ENCODE assay signal across 26 cellular contexts in the genomic region with DNA sequence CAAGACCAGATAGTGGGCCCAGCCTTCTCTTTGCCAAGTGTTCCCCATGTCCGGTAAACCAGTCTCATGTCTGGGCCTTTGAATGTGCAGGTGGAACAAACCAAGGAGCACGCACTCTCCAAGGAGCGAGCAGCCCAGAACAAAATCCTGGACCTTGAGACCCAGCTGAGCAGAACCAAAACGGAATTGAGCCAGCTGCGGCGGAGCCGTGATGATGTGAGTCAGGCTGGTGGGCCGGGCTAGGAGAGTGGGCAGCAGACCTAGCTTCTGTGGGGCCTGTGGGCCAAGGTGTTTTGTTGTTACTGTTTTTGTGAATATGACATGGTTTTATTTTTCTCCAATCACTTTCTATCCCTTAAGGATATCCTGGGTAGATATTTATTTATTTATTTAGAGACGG.
"Had no signal": no experiment of that assay in that cellular context is flagged by ENCODE, and none has a peak within 500 bp of the region (broad histone marks: within the 10 kb centered on the region; RNA-seq: fewer than 3 reads in every experiment).

No MANE protein-coding gene starts in this region.

- H3K27ac ChIP-seq: adrenal gland, body of pancreas, colonic mucosa, epithelial cell of prostate, esophagus squamous epithelium, gastroesophageal sphincter, heart right ventricle, WERI-Rb-1 had no signal

- DNase-seq: activated B cell treated with CpG ODN at 0.5 μM for 24 hours; activated CD4-positive, alpha-beta memory T cell treated with anti-CD3 and anti-CD28 coated beads for 36 hours; activated CD4-positive, alpha-beta T cell treated with anti-CD3 and anti-CD28 coated beads for 48 hours; activated CD8-positive, alpha-beta memory T cell treated with anti-CD3 and anti-CD28 coated beads, Interleukin-2, amount 10 ng/mL, durations not matched to agents 7 days and 5 days; activated CD8-positive, alpha-beta memory T cell treated with anti-CD3 and anti-CD28 coated beads, Interleukin-2, amount 50 U/mL, for 48 hours; activated CD8-positive, alpha-beta T cell treated with anti-CD3 and anti-CD28 coated beads, Interleukin-2, amount 10 ng/mL, durations not matched to agents 7 days and 5 days; activated naive CD4-positive, alpha-beta T cell treated with anti-CD3 and anti-CD28 coated beads for 36 hours; activated naive CD8-positive, alpha-beta T cell treated with anti-CD3 and anti-CD28 coated beads for 36 hours; activated naive CD8-positive, alpha-beta T cell treated with anti-CD3 and anti-CD28 coated beads, Interleukin-2, amount 50 U/mL, for 24 hours; activated T-cell treated with anti-CD3 and anti-CD28 coated beads for 4 hours; activated T-cell treated with anti-CD3 and anti-CD28 coated beads, Interleukin-2, amount 50 U/mL, for 24 hours; activated T-cell treated with anti-CD3 and anti-CD28 coated beads, Interleukin-2, amount 50 U/mL, for 72 hours; adrenal gland; body of pancreas; colonic mucosa; effector CD8-positive, alpha-beta T cell; esophagus squamous epithelium; foreskin melanocyte; heart right ventricle; T-helper 1 cell; T-helper 17 cell; T1000; WERI-Rb-1 had no signal

- H3K4me3 ChIP-seq: adrenal gland, body of pancreas, colonic mucosa, esophagus squamous epithelium, gastroesophageal sphincter, heart right ventricle had no signal

- H3K4me1 ChIP-seq: colonic mucosa had no signal

- ATAC-seq: activated CD4-positive, CD25-positive, alpha-beta regulatory T cell treated with anti-CD3 and anti-CD28 coated beads, Interleukin-2, amount 50 U/mL, for 24 hours; activated CD8-positive, alpha-beta memory T cell treated with anti-CD3 and anti-CD28 coated beads, Interleukin-2, amount 10 ng/mL, durations not matched to agents 7 days and 5 days; activated CD8-positive, alpha-beta T cell treated with anti-CD3 and anti-CD28 coated beads, Interleukin-2, amount 10 ng/mL, durations not matched to agents 7 days and 5 days; activated naive CD8-positive, alpha-beta T cell treated with anti-CD3 and anti-CD28 coated beads, Interleukin-2, amount 50 U/mL, for 24 hours; activated T-cell treated with anti-CD3 and anti-CD28 coated beads, Interleukin-2, amount 50 U/mL, for 72 hours; body of pancreas; gastroesophageal sphincter; heart right ventricle; T-helper 17 cell had no signal

- H3K36me3 ChIP-seq: colonic mucosa had no signal

- H3K9me3 ChIP-seq: adrenal gland, body of pancreas, colonic mucosa, esophagus squamous epithelium, gastroesophageal sphincter, heart right ventricle had no signal
